6 cellular contexts compared by ENCODE assay signal in genomic region chr17:75876190-75876937, GRCh38. TPM values are rescaled to one million over a fixed set of nuclear protein-coding genes. Genes with fewer than 3 reads are reported as not detected.
DNase-seq lines count a peak whose midpoint lies in the region; ATAC-seq, FAIRE-seq and TF ChIP-seq lines count a peak whose summit lies in the region.

No MANE protein-coding gene starts in this region.

- ATAC-seq in activated B cell treated with CpG ODN at 0.5 μM for 24 hours (ENCODE audit: low read depth) (peak; percentile 60), GM21423 (IDR thresholded peaks at IDR 0.05; ENCODE audit: unreplicated experiment) (no peak), GM19452 (IDR thresholded peaks at IDR 0.05; ENCODE audit: unreplicated experiment) (no peak)

- POLR2A ChIA-PET in activated B cell treated with CpG ODN at 0.5 μM for 24 hours (lab: Charles Lee): interaction anchor here (0.6 to 7.1 kb wide), 11 partner anchors 12 to 122 kb away, joined by 3 to 129 read pairs (median 4); partner anchors contain the start of genes TRIM65, UNC13D and WBP2

- no peaks in the 10 kb centered on the region for H3K9me3 Mint-ChIP-seq in activated B cell treated with CpG ODN at 0.5 μM for 24 hours

- H3K4me3 ChIP-seq in epithelial cell of proximal tubule (ENCODE audit: low read depth, low read length): peak overlapping the region; percentile 66

- peaks cover 8% of the 10 kb centered on the region for H3K27me3 Mint-ChIP-seq in activated B cell treated with CpG ODN at 0.5 μM for 24 hours

- intact Hi-C loops in activated B cell treated with CpG ODN at 0.5 μM for 24 hours (cut with micrococcal nuclease): loop anchor here (1.0 to 5.0 kb wide), 3 partner anchors 21 to 34 kb away; partner anchors contain the start of genes MRPL38, UNC13D and WBP2

- H3K36me3 Mint-ChIP-seq in activated B cell treated with CpG ODN at 0.5 μM for 24 hours (ENCODE audit: low read depth): no peaks in the 10 kb centered on the region

- no peak for FAIRE-seq in GM19239 (lab: Jason Lieb, UNC)

- peak overlapping the region; percentile 79 for H3K27ac Mint-ChIP-seq in activated B cell treated with CpG ODN at 0.5 μM for 24 hours

- DNase-seq in GM19239 (ENCODE audit: insufficient read length, low spot score) (peak; percentile 46), activated B cell treated with CpG ODN at 0.5 μM for 24 hours (peak; percentile 50), epithelial cell of proximal tubule (ENCODE audit: low read depth) (no peak)
- DNase-seq in stimulated activated CD4-positive, alpha-beta T cell treated with anti-CD3 and anti-CD28 coated beads, Interleukin-15, amount 100 ng/mL, for 24 hours: peak; percentile 82

- CTCF ChIA-PET in activated B cell treated with CpG ODN at 0.5 μM for 24 hours (lab: Charles Lee): interaction anchor here (0.7 to 4.4 kb wide), 9 partner anchors 11 to 123 kb away, joined by 3 to 34 read pairs (median 4); partner anchors contain the start of genes GALK1, TRIM65 and WBP2

- peaks cover 28% of the 10 kb centered on the region for H3K4me1 Mint-ChIP-seq in activated B cell treated with CpG ODN at 0.5 μM for 24 hours

- TF ChIP-seq CTCF in activated B cell treated with CpG ODN at 0.5 μM for 24 hours (IDR thresholded peaks at IDR 0.05): no peak
- peak; percentile 32 for TF ChIP-seq CTCF in epithelial cell of proximal tubule (conservative IDR thresholded peaks at IDR 0.05; ENCODE audit: low read depth, low read length)

- H3K4me3 Mint-ChIP-seq in activated B cell treated with CpG ODN at 0.5 μM for 24 hours: peak overlapping the region; percentile 82

RNA-seq across cellular contexts. Expression of gene TRIM47, which starts 2.0 kb away (rescaled TPM):
- total RNA-seq in activated B cell treated with CpG ODN at 0.5 μM for 24 hours: 3.1 and 3.5 TPM in 2 replicates
- total RNA-seq in epithelial cell of proximal tubule: 51.2 and 68.7 TPM in 2 replicates

RNA-seq across cellular contexts. Expression of gene TRIM65, which starts 20.4 kb away (rescaled TPM):
- total RNA-seq in activated B cell treated with CpG ODN at 0.5 μM for 24 hours: 20.0 and 22.4 TPM in 2 replicates
- total RNA-seq in epithelial cell of proximal tubule: 24.7 and 28.6 TPM in 2 replicates

RNA-seq across cellular contexts. Expression of gene WBP2, which starts 21.2 kb away (rescaled TPM):
- total RNA-seq in activated B cell treated with CpG ODN at 0.5 μM for 24 hours (66.0 and 68.7 TPM in 2 replicates), epithelial cell of proximal tubule (65.5 and 69.2 TPM in 2 replicates)

RNA-seq across cellular contexts. Expression of gene MRPL38, which starts 28.3 kb away (rescaled TPM):
- total RNA-seq in activated B cell treated with CpG ODN at 0.5 μM for 24 hours: 132 and 137 TPM in 2 replicates
- 38.3 and 47.9 TPM in 2 replicates for total RNA-seq in epithelial cell of proximal tubule

RNA-seq across cellular contexts. Expression of gene UNC13D, which starts 32.2 kb away (rescaled TPM):
- total RNA-seq in activated B cell treated with CpG ODN at 0.5 μM for 24 hours: 90.4 and 102 TPM in 2 replicates
- total RNA-seq in epithelial cell of proximal tubule: 9.2 and 17.8 TPM in 2 replicates

Comparison
In these comparisons a context has a peak if more than half of its experiments do, and no peak if none do; other contexts are left out.
1. RNA of gene TRIM47, which starts 2.0 kb away (total RNA-seq): 51.2 to 68.7 TPM in epithelial cell of proximal tubule; 3.1 to 3.5 TPM in activated B cell treated with CpG ODN at 0.5 μM for 24 hours; every median in the first group is over 10 times any median in the second.